ENCODE assay signal across 8 cellular contexts in the genomic region with DNA sequence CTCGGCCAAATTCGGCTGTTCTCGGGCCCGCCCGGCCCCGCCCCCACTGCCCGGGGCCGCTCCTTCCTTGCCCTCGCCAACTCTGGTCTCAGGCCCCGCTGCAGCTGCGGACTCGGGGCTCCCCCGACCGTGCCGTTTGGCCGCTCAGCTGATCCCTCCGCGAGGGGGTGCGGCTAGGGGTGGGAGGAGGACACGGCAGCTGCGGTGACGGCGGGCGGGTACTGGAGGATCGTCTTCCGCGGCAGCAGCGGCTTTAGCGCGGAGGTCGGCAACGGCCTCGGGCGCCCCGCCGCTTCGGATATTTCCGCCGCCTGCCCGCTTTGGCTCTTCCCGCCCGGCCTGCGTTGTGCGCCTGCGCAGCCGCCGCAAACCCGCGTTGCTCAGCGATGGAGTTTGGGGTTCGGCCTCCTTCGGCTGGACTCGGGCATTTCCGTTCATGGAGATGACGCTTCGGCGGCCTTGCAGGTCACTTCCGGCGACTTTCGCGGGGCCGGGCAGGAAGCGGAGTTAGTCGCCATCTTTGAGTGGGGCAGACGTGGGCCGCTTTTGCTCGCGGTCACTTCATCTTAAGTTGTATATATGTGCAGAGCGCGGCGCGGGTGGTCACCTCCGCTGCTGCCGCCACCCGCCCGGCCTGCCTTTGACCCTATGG. TPM values are rescaled to one million over a fixed set of nuclear protein-coding genes. Genes with fewer than 3 reads are reported as not detected.
DNase-seq lines count a peak whose midpoint lies in the region; ATAC-seq, FAIRE-seq and TF ChIP-seq lines count a peak whose summit lies in the region.

No MANE protein-coding gene starts in this region.

- peaks cover 0 to 7% of the 10 kb centered on the region in 2 experiments for H4K20me1 ChIP-seq in H1 (replicated peaks in 1 of 2; ENCODE audit: control insufficient read depth in 1 of 2, insufficient read depth in 2 of 2, low read length in 2 of 2)

- no peaks in the 10 kb centered on the region for H3K27me3 Mint-ChIP-seq in mesothelial cell of epicardium (ENCODE audit: low read depth)

- peak overlapping the region; percentile 84 for H2AK5ac ChIP-seq in H1 (ENCODE audit: low read depth, low read length)

- TF ChIP-seq CTCF in H1 (IDR thresholded peaks at IDR 0.05; ENCODE audit: control extremely low read depth in 1 of 3, insufficient read depth in 1 of 3, low read depth in 1 of 3, low read length in 3 of 3) (no peak), mesothelial cell of epicardium (IDR thresholded peaks at IDR 0.05; ENCODE audit: unreplicated experiment) (no peak)

- peak overlapping the region; percentile 98 for H3K56ac ChIP-seq in H1 (replicated peaks; ENCODE audit: insufficient read length, low read depth, low read length)

- no peak overlapping the region for H2BK120ac ChIP-seq in H1 (replicated peaks; ENCODE audit: low read depth, low read length)

- peak overlapping the region; percentile 100 for H2BK5ac ChIP-seq in H1 (ENCODE audit: low read depth, low read length)

- peaks cover 35% of the 10 kb centered on the region for H3K23me2 ChIP-seq in H1 (ENCODE audit: low read depth, low read length)

- peak overlapping the region; percentile 78 to 96 for H3K4me2 ChIP-seq in H1 (ENCODE audit: insufficient read depth in 1 of 2, low read depth in 2 of 2, low read length in 2 of 2)

- H3K36me3 Mint-ChIP-seq in mesothelial cell of epicardium, result peaks cover 12% of the 10 kb centered on the region

- peak overlapping the region; percentile 95 for H3K4ac ChIP-seq in H1 (replicated peaks; ENCODE audit: insufficient read length, low read depth, low read length)

- peak overlapping the region; percentile 97 for H2BK15ac ChIP-seq in H1 (ENCODE audit: low read length)

- H4K91ac ChIP-seq in H1 (replicated peaks; ENCODE audit: insufficient read length, low read length), result peak overlapping the region; percentile 100

- H3K9me3 Mint-ChIP-seq in mesothelial cell of epicardium, result no peaks in the 10 kb centered on the region

- peak overlapping the region; percentile 99 for H4K8ac ChIP-seq in H1 (ENCODE audit: extremely low read depth, insufficient read depth, low read length)

- WGBS in H1 (ENCODE audit: extremely low coverage in 1 of 2, insufficient coverage in 1 of 2, insufficient read length in 1 of 2, insufficient replicate concordance in 2 of 2, low coverage in 1 of 2, low lambda C conversion rate in 2 of 2, missing lambda C conversion rate in 1 of 2), 2 experiments, result 0% methylated on average over 62 of the region's 76 CpGs; no CpG with 5 or more reads in 1 of the 2 experiments

- no peak overlapping the region for H2AFZ ChIP-seq in H1 (ENCODE audit: low read length)

- peak in 1 of 2 experiments; percentile 78; a peak in 2 of 3 replicates for TF ChIP-seq POLR2A in H1 (IDR thresholded peaks at IDR 0.05; ENCODE audit: control extremely low read depth in 1 of 2, low read depth in 2 of 2, low read length in 2 of 2)

- H3K23ac ChIP-seq in H1 (ENCODE audit: insufficient read length), result no peak overlapping the region

- peaks cover 0 to 14% (median 5%) of the 10 kb centered on the region in 4 experiments; a peak in 4 of 7 replicates for H3K27me3 ChIP-seq in H1 (replicated peaks in 1 of 4; ENCODE audit: control insufficient read depth in 3 of 4, extremely low read depth in 1 of 4, insufficient read depth in 3 of 4, low read length in 3 of 4)

- H3K27ac ChIP-seq in H1 (ENCODE audit: low read depth, low read length), result peak overlapping the region; percentile 98

- peak; percentile 47 for ATAC-seq in GM19372 (IDR thresholded peaks at IDR 0.05; ENCODE audit: low read depth, unreplicated experiment)
- peak; percentile 34 for ATAC-seq in HG03558 (IDR thresholded peaks at IDR 0.05; ENCODE audit: extremely low read depth, unreplicated experiment)

- peak overlapping the region; percentile 76 to 97 (median 86) for H3K4me3 ChIP-seq in H1 (ENCODE audit: extremely low read depth in 1 of 4, insufficient read depth in 2 of 4, low read depth in 3 of 4, low read length in 4 of 4)

- DNase-seq in AG08396 (ENCODE audit: low spot score) (peak; percentile 97), H1 (ENCODE audit: low read depth in 1 of 2, low spot score in 2 of 2) (peak; percentile 97 to 100), mesothelial cell of epicardium (ENCODE audit: low spot score in 2 of 2, unreplicated experiment in 2 of 2) (peak; percentile 99 to 100), AML-193 (lab: John Stamatoyannopoulos, UW) (no peak)
- peak; percentile 99 for DNase-seq in activated CD4-positive, alpha-beta T cell treated with anti-CD3 and anti-CD28 coated beads, Interleukin-2, amount 50 U/mL, for 4 hours
- DNase-seq in stimulated activated CD8-positive, alpha-beta memory T cell treated with anti-CD3 and anti-CD28 coated beads, Interleukin-2, amount 100 ng/mL, for 48 hours (ENCODE audit: low read depth in 2 of 2), result peak; percentile 99

- H2BK12ac ChIP-seq in H1 (ENCODE audit: low read depth, low read length), result peak overlapping the region; percentile 95

- peaks cover 0 to 45% (median 22%) of the 10 kb centered on the region in 4 experiments; a peak in 6 of 7 replicates for H3K4me1 ChIP-seq in H1 (replicated peaks in 1 of 4; ENCODE audit: control insufficient read depth in 3 of 4, insufficient read depth in 4 of 4, low read length in 3 of 4)

- H3K79me2 ChIP-seq in H1 (ENCODE audit: control insufficient read depth in 1 of 2, insufficient read depth in 2 of 2, low read length in 2 of 2), result peaks cover 7 to 19% of the 10 kb centered on the region in 2 experiments

- H3K4me3 Mint-ChIP-seq in mesothelial cell of epicardium, result peak overlapping the region; percentile 96

- peaks cover 2% of the 10 kb centered on the region for H3K79me1 ChIP-seq in H1 (ENCODE audit: low read depth, low read length)

- H2BK20ac ChIP-seq in H1 (ENCODE audit: low read length), result no peak overlapping the region

- peaks cover 6 to 15% (median 10%) of the 10 kb centered on the region in 4 experiments for H3K36me3 ChIP-seq in H1 (ENCODE audit: control insufficient read depth in 2 of 4, insufficient read depth in 4 of 4, low read length in 3 of 4)

- peak overlapping the region; percentile 100 for H3K18ac ChIP-seq in H1 (ENCODE audit: extremely low read depth, low read length)

- no peak for TF ChIP-seq RAD21 in H1 (IDR thresholded peaks at IDR 0.05 in 1 of 2, conservative IDR thresholded peaks at IDR 0.05 in 1 of 2; ENCODE audit: low read depth in 2 of 2, low read length in 2 of 2)

- H3K9ac ChIP-seq in H1 (replicated peaks in 1 of 4; ENCODE audit: extremely low read depth in 1 of 4, low read depth in 3 of 4, low read length in 3 of 4), result peak overlapping the region; percentile 98 to 100 (median 98)

- H3K14ac ChIP-seq in H1 (ENCODE audit: insufficient read length), result no peak overlapping the region

- H3K27ac Mint-ChIP-seq in mesothelial cell of epicardium, result peak overlapping the region; percentile 100

- CTCF ChIA-PET in H1 (lab: Charles Lee; ENCODE audit: partially characterized antibody), result interaction anchor here (0.8 to 7.3 kb wide), 7 partner anchors 14 to 45 kb away, joined by 3 to 35 read pairs (median 5); partner anchors contain the start of gene ZBTB45

- TF ChIP-seq EP300 in H1 (IDR thresholded peaks at IDR 0.05; ENCODE audit: borderline replicate concordance in 1 of 2, low read depth in 2 of 2, low read length in 2 of 2), result no peak

- POLR2A ChIA-PET in H1 (lab: Charles Lee; ENCODE audit: partially characterized antibody), result interaction anchor here (1.0 to 17.2 kb wide), 10 partner anchors 9 to 166 kb away, joined by 3 to 434 read pairs (median 14); partner anchors contain the start of genes CHMP2A, MZF1, RNF225 and SLC27A5

- H3K4me1 Mint-ChIP-seq in mesothelial cell of epicardium, result peaks cover 51% of the 10 kb centered on the region

- FAIRE-seq in H1 (lab: Jason Lieb, UNC), result peak; percentile 62

- peak overlapping the region; percentile 99 for H4K5ac ChIP-seq in H1 (ENCODE audit: insufficient read length, low read depth, low read length)

- no peaks in the 10 kb centered on the region for H3K9me3 ChIP-seq in H1 (ENCODE audit: insufficient read depth in 2 of 2, low read depth in 1 of 2, low read length in 1 of 2)

RNA-seq across cellular contexts. Expression of gene UBE2M, which starts 0.3 kb away (rescaled TPM):
- 114 and 119 TPM in 2 replicates for total RNA-seq in H1 (2021; fragmentation: NEBNext Ultra II Directional; extraction: Animal tissue kit (Norgen Biotek cat#: 25700))
- polyA plus RNA-seq in H1 (2011; rRNA removed), result 91.8 and 93.8 TPM in 2 replicates
- 82.4 TPM for polyA plus RNA-seq in H1 (2011; cell fraction: cytosol; rRNA removed)
- 91.5 TPM for polyA plus RNA-seq in H1 (2011; cell fraction: nucleus; rRNA removed)
- 95.9 to 118 TPM (median 107 TPM) in 4 replicates for polyA plus RNA-seq in H1 (2012, experiment 1 of 2)
- polyA plus RNA-seq in H1 (2012, experiment 2 of 2), result 85.0 TPM
- polyA plus RNA-seq in H1 (2013, experiment 1 of 2), result 86.6 TPM
- polyA plus RNA-seq in H1 (2013, experiment 2 of 2), result 85.7 TPM
- 67.7 and 82.2 TPM in 2 replicates for polyA minus RNA-seq in H1 (2011; rRNA and poly(A)+ RNA removed)
- 50.6 TPM for polyA minus RNA-seq in H1 (2011; cell fraction: cytosol; rRNA and poly(A)+ RNA removed)
- polyA minus RNA-seq in H1 (2011; cell fraction: nucleus; rRNA and poly(A)+ RNA removed), result 69.7 TPM
- 66.2 to 74.7 TPM (median 73.4 TPM) in 3 replicates for total RNA-seq in mesothelial cell of epicardium

RNA-seq across cellular contexts. Expression of gene CHMP2A, which starts 3.8 kb away (rescaled TPM):
- total RNA-seq in H1 (2021; fragmentation: NEBNext Ultra II Directional; extraction: Animal tissue kit (Norgen Biotek cat#: 25700)), result 70.0 and 75.8 TPM in 2 replicates
- polyA plus RNA-seq in H1 (2011; rRNA removed), result 115 and 132 TPM in 2 replicates
- polyA plus RNA-seq in H1 (2011; cell fraction: cytosol; rRNA removed), result 180 TPM
- 98.9 TPM for polyA plus RNA-seq in H1 (2011; cell fraction: nucleus; rRNA removed)
- 105 to 150 TPM (median 138 TPM) in 4 replicates for polyA plus RNA-seq in H1 (2012, experiment 1 of 2)
- 99.5 TPM for polyA plus RNA-seq in H1 (2012, experiment 2 of 2)
- 83.2 TPM for polyA plus RNA-seq in H1 (2013, experiment 1 of 2)
- 87.1 TPM for polyA plus RNA-seq in H1 (2013, experiment 2 of 2)
- polyA minus RNA-seq in H1 (2011; rRNA and poly(A)+ RNA removed), result 83.8 and 85.2 TPM in 2 replicates
- 70.9 TPM for polyA minus RNA-seq in H1 (2011; cell fraction: cytosol; rRNA and poly(A)+ RNA removed)
- polyA minus RNA-seq in H1 (2011; cell fraction: nucleus; rRNA and poly(A)+ RNA removed), result 34.6 TPM
- 82.9 to 86.5 TPM (median 84.3 TPM) in 3 replicates for total RNA-seq in mesothelial cell of epicardium

RNA-seq across cellular contexts. Expression of gene MZF1, which starts 14.4 kb away (rescaled TPM):
- total RNA-seq in H1 (2021; fragmentation: NEBNext Ultra II Directional; extraction: Animal tissue kit (Norgen Biotek cat#: 25700)), result 15.2 and 15.5 TPM in 2 replicates
- 25.0 and 38.0 TPM in 2 replicates for polyA plus RNA-seq in H1 (2011; rRNA removed)
- polyA plus RNA-seq in H1 (2011; cell fraction: cytosol; rRNA removed), result 32.4 TPM
- 116 TPM for polyA plus RNA-seq in H1 (2011; cell fraction: nucleus; rRNA removed)
- 14.1 to 20.3 TPM (median 17.2 TPM) in 4 replicates for polyA plus RNA-seq in H1 (2012, experiment 1 of 2)
- polyA plus RNA-seq in H1 (2012, experiment 2 of 2), result 11.9 TPM
- 12.7 TPM for polyA plus RNA-seq in H1 (2013, experiment 1 of 2)
- 9.5 TPM for polyA plus RNA-seq in H1 (2013, experiment 2 of 2)
- 10.4 and 16.7 TPM in 2 replicates for polyA minus RNA-seq in H1 (2011; rRNA and poly(A)+ RNA removed)
- 14.9 TPM for polyA minus RNA-seq in H1 (2011; cell fraction: cytosol; rRNA and poly(A)+ RNA removed)
- 23.9 TPM for polyA minus RNA-seq in H1 (2011; cell fraction: nucleus; rRNA and poly(A)+ RNA removed)
- 42.6 to 43.9 TPM (median 42.8 TPM) in 3 replicates for total RNA-seq in mesothelial cell of epicardium

RNA-seq across cellular contexts. Expression of gene TRIM28, which starts 14.9 kb away (rescaled TPM):
- total RNA-seq in H1 (2021; fragmentation: NEBNext Ultra II Directional; extraction: Animal tissue kit (Norgen Biotek cat#: 25700)), result 1,398 and 1,433 TPM in 2 replicates
- 1,442 and 2,243 TPM in 2 replicates for polyA plus RNA-seq in H1 (2011; rRNA removed)
- 1,009 TPM for polyA plus RNA-seq in H1 (2011; cell fraction: cytosol; rRNA removed)
- 3,768 TPM for polyA plus RNA-seq in H1 (2011; cell fraction: nucleus; rRNA removed)
- polyA plus RNA-seq in H1 (2012, experiment 1 of 2), result 1,824 to 2,237 TPM (median 2,041 TPM) in 4 replicates
- 2,033 TPM for polyA plus RNA-seq in H1 (2012, experiment 2 of 2)
- 913 TPM for polyA plus RNA-seq in H1 (2013, experiment 1 of 2)
- polyA plus RNA-seq in H1 (2013, experiment 2 of 2), result 805 TPM
- polyA minus RNA-seq in H1 (2011; rRNA and poly(A)+ RNA removed), result 3,393 and 4,202 TPM in 2 replicates
- polyA minus RNA-seq in H1 (2011; cell fraction: cytosol; rRNA and poly(A)+ RNA removed), result 1,842 TPM
- 1,128 TPM for polyA minus RNA-seq in H1 (2011; cell fraction: nucleus; rRNA and poly(A)+ RNA removed)
- total RNA-seq in mesothelial cell of epicardium, result 577 to 599 TPM (median 579 TPM) in 3 replicates

RNA-seq across cellular contexts. Expression of gene ZBTB45, which starts 39.1 kb away (rescaled TPM):
- total RNA-seq in H1 (2021; fragmentation: NEBNext Ultra II Directional; extraction: Animal tissue kit (Norgen Biotek cat#: 25700)), result 16.9 and 17.3 TPM in 2 replicates
- 17.2 and 31.4 TPM in 2 replicates for polyA plus RNA-seq in H1 (2011; rRNA removed)
- 10.8 TPM for polyA plus RNA-seq in H1 (2011; cell fraction: cytosol; rRNA removed)
- 18.7 TPM for polyA plus RNA-seq in H1 (2011; cell fraction: nucleus; rRNA removed)
- polyA plus RNA-seq in H1 (2012, experiment 1 of 2), result 8.9 to 18.6 TPM (median 17.5 TPM) in 4 replicates
- polyA plus RNA-seq in H1 (2012, experiment 2 of 2), result 13.2 TPM
- polyA plus RNA-seq in H1 (2013, experiment 1 of 2), result 12.5 TPM
- polyA plus RNA-seq in H1 (2013, experiment 2 of 2), result 13.1 TPM
- polyA minus RNA-seq in H1 (2011; rRNA and poly(A)+ RNA removed), result 5.0 and 5.1 TPM in 2 replicates
- 10.1 TPM for polyA minus RNA-seq in H1 (2011; cell fraction: cytosol; rRNA and poly(A)+ RNA removed)
- 18.1 TPM for polyA minus RNA-seq in H1 (2011; cell fraction: nucleus; rRNA and poly(A)+ RNA removed)
- total RNA-seq in mesothelial cell of epicardium, result 24.4 to 27.1 TPM (median 24.9 TPM) in 3 replicates

Comparison
In these comparisons a context has a peak if more than half of its experiments do, and no peak if none do; other contexts are left out.
1. DNase-seq: peak in AG08396 (single experiment), activated CD4-positive, alpha-beta T cell treated with anti-CD3 and anti-CD28 coated beads, Interleukin-2, amount 50 U/mL, for 4 hours (2 of 2), H1 (2 of 2), mesothelial cell of epicardium (2 of 2) and stimulated activated CD8-positive, alpha-beta memory T cell treated with anti-CD3 and anti-CD28 coated beads, Interleukin-2, amount 100 ng/mL, for 48 hours (2 of 2); none in AML-193 (0 of 2).